In the genomic region with DNA sequence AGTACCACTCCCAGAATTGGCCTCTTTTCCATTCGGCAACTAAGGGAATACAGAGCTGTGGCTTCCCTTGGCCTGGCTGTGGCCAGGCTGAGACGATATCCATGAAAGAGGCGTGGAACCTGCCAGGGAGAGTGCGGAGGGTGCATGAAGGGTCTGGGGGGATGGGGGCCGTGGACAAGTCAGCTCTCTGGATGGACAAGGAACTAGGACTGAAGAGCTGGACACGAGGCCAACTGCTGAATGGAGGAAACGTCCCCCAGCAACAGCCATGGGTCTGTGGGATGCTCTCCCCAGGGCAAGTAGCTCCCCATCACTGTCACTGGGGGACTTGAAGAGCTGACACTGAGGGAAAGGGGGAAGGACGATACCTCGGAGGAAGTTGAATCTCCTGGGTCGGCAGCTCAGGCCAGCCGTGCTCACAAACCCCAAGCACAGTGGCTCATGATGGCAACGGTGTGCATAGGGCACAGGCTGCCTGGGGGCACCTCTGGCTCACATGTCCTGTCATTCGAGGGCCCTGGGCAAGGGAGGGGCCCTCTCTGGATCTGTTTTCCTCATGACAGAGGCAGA, we compare ENCODE assay signal across 22 cellular contexts.
"Had no signal": no experiment of that assay in that cellular context is flagged by ENCODE, and none has a peak within 500 bp of the region (broad histone marks: within the 10 kb centered on the region; RNA-seq: fewer than 3 reads in every experiment).

No MANE protein-coding gene starts in this region.

- H3K36me3 ChIP-seq: cardiac muscle cell, esophagus squamous epithelium, gastrocnemius medialis, neutrophil, pancreas, vagina had no signal

- H3K9me3 ChIP-seq: body of pancreas, esophagus squamous epithelium, gastrocnemius medialis, neutrophil, pancreas, testis, vagina had no signal

- ATAC-seq: activated CD8-positive, alpha-beta T cell treated with anti-CD3 and anti-CD28 coated beads, Interleukin-2, amount 10 ng/mL, durations not matched to agents 7 days and 5 days; activated naive CD8-positive, alpha-beta T cell treated with anti-CD3 and anti-CD28 coated beads, Interleukin-2, amount 50 U/mL, for 24 hours; body of pancreas; gastrocnemius medialis; natural killer cell treated with Interleukin-12 subunit alpha and Interleukin-12 subunit beta and Interleukin-15 and Interleukin-18, amount 100 ng/mL, for 72 hours; pancreas; right cardiac atrium; stimulated activated memory B cell treated with anti-CD40 and anti-IgM and Interleukin-4, amounts not matched to agents 10 μg/mL and 1 μg/mL and 100 μg/mL, for 72 hours had no signal

- H3K27me3 ChIP-seq: pancreas, testis had no signal

- H3K27ac ChIP-seq: body of pancreas, cardiac muscle cell, esophagus squamous epithelium, gastrocnemius medialis, neutrophil, pancreas, testis, vagina had no signal

- DNase-seq: activated CD4-positive, alpha-beta T cell treated with anti-CD3 and anti-CD28 coated beads, Interleukin-2, amount 10 ng/mL, durations not matched to agents 7 days and 5 days; activated CD4-positive, CD25-positive, alpha-beta regulatory T cell treated with anti-CD3 and anti-CD28 coated beads, Interleukin-2, amount 50 U/mL, for 72 hours; activated CD8-positive, alpha-beta T cell treated with anti-CD3 and anti-CD28 coated beads, Interleukin-2, amount 10 ng/mL, durations not matched to agents 7 days and 5 days; activated gamma-delta T cell; activated naive CD4-positive, alpha-beta T cell treated with anti-CD3 and anti-CD28 coated beads, Interleukin-2, amount 50 U/mL, for 16 hours; activated naive CD8-positive, alpha-beta T cell treated with anti-CD3 and anti-CD28 coated beads, Interleukin-2, amount 50 U/mL, for 24 hours; anterior cingulate cortex; esophagus squamous epithelium; gastrocnemius medialis; hypothalamus; stimulated activated CD4-positive, alpha-beta T cell treated with anti-CD3 and anti-CD28 coated beads, Interleukin-1b, Interleukin-23, amount 100 ng/mL, for 48 hours; T-helper 2 cell; trophoblast cell had no signal

- H3K4me3 ChIP-seq: body of pancreas, cardiac muscle cell, esophagus squamous epithelium, gastrocnemius medialis, pancreas, testis, vagina had no signal
